Comparison of ENCODE assay signal across 23 cellular contexts in the genomic region with DNA sequence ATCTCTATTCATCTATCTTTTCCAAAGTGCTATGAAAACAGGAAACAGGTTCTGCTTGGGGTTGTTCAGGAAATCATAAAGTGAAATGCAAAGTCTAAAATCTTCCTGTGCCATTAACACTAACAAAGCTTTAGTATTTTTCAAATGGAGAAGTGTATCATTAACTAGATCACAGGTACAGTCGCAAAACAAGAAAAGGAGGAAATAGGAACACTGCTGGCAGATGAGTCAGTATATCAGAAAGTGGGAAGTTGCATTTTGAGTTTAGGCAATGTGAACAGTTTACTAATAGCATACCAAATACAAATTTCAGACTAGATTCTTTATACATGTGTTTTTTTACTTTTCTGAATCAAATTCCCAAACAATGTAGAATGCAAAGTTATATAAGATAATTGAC.
"Had no signal": no experiment of that assay in that cellular context is flagged by ENCODE, and none has a peak within 500 bp of the region (broad histone marks: within the 10 kb centered on the region; RNA-seq: fewer than 3 reads in every experiment).

No MANE protein-coding gene starts in this region.

- H3K27me3 ChIP-seq: breast epithelium, colonic mucosa, esophagus squamous epithelium, gastrocnemius medialis had no signal

- ATAC-seq: activated CD4-positive, alpha-beta T cell treated with anti-CD3 and anti-CD28 coated beads for 36 hours; activated T-cell treated with anti-CD3 and anti-CD28 coated beads, Interleukin-2, amount 50 U/mL, for 4 hours; gastrocnemius medialis; left cardiac atrium; natural killer cell; right cardiac atrium; stimulated activated naive CD8-positive, alpha-beta T cell treated with anti-CD3 and anti-CD28 coated beads, Interleukin-15, Interleukin-2, amounts not matched to agents 100 U/mL and 50 U/mL, for 24 hours; WTC11 had no signal

- DNase-seq: activated CD4-positive, alpha-beta T cell treated with anti-CD3 and anti-CD28 coated beads for 36 hours; activated CD4-positive, alpha-beta T cell treated with anti-CD3 and anti-CD28 coated beads, Interleukin-2, amount 50 U/mL, for 4 hours; activated CD8-positive, alpha-beta memory T cell treated with anti-CD3 and anti-CD28 coated beads for 24 hours; activated CD8-positive, alpha-beta memory T cell treated with anti-CD3 and anti-CD28 coated beads, Interleukin-2, amount 50 U/mL, for 48 hours; activated naive CD4-positive, alpha-beta T cell treated with Interleukin-2 at 50 U/mL for 16 hours; activated naive CD8-positive, alpha-beta T cell treated with anti-CD3 and anti-CD28 coated beads for 36 hours; activated T-cell treated with anti-CD3 and anti-CD28 coated beads, Interleukin-2, amount 50 U/mL, for 4 hours; amniotic stem cell; colonic mucosa; endodermal cell; esophagus squamous epithelium; gastrocnemius medialis; hippocampal formation; left cardiac atrium; midbrain; natural killer cell; right cardiac atrium; stimulated activated CD4-positive, alpha-beta T cell treated with anti-CD3 and anti-CD28 coated beads, Interleukin-4, amount 100 ng/mL, for 4 hours; stimulated activated naive CD8-positive, alpha-beta T cell treated with anti-CD3 and anti-CD28 coated beads, Interleukin-15, Interleukin-2, amounts not matched to agents 100 U/mL and 50 U/mL, for 24 hours; T-helper 9 cell had no signal

- H3K4me1 ChIP-seq: breast epithelium, colonic mucosa, esophagus squamous epithelium, gastrocnemius medialis, prostate gland had no signal

- H3K36me3 ChIP-seq: breast epithelium, colonic mucosa, esophagus squamous epithelium, gastrocnemius medialis, prostate gland had no signal

- H3K9me3 ChIP-seq: colonic mucosa, esophagus squamous epithelium, gastrocnemius medialis, prostate gland had no signal

- H3K27ac ChIP-seq: breast epithelium, colonic mucosa, esophagus squamous epithelium, gastrocnemius medialis, prostate gland had no signal

- H3K4me3 ChIP-seq: breast epithelium, colonic mucosa, esophagus squamous epithelium, gastrocnemius medialis, prostate gland had no signal
